Comparison of ENCODE assay signal across 7 cellular contexts in genomic region chr2:216222650-216223352, GRCh38.
DNase-seq lines count a peak whose midpoint lies in the region; ATAC-seq and TF ChIP-seq lines count a peak whose summit lies in the region.

No MANE protein-coding gene starts in this region.

- H3K27ac ChIP-seq in brain microvascular endothelial cell: peak overlapping the region; percentile 35

- DNase-seq in brain microvascular endothelial cell: peak; percentile 41
- no peak for DNase-seq in NCI-H774 (lab: John Stamatoyannopoulos, UW)
- no peak for DNase-seq in ecto neural progenitor cell (ENCODE audit: low spot score)
- no peak for DNase-seq in dedifferentiated amniotic fluid mesenchymal stem cell (ENCODE audit: extremely low spot score)

- ATAC-seq in GM21381 (IDR thresholded peaks at IDR 0.05; ENCODE audit: unreplicated experiment) (peak; percentile 60), HG03565 (IDR thresholded peaks at IDR 0.05; ENCODE audit: unreplicated experiment) (peak; percentile 50)

- H3K36me3 ChIP-seq in brain microvascular endothelial cell (replicated peaks): no peaks in the 10 kb centered on the region

- H3K4me3 ChIP-seq in brain microvascular endothelial cell (ENCODE audit: low read depth, low read length): no peak overlapping the region

- in situ Hi-C loops in brain microvascular endothelial cell (cut with HindIII; ENCODE audit: low pct_ligation_motif_present, low sequenced_read_pairs): no loop called here

- TF ChIP-seq CTCF in GM12874 (IDR thresholded peaks at IDR 0.05; ENCODE audit: insufficient read depth, low read depth, low read length) (peak; percentile 52), brain microvascular endothelial cell (IDR thresholded peaks at IDR 0.05; ENCODE audit: low read depth, low read length, missing control alignments) (peak; percentile 71)

- H3K27me3 ChIP-seq in brain microvascular endothelial cell (replicated peaks): no peaks in the 10 kb centered on the region
